In the genomic region with DNA sequence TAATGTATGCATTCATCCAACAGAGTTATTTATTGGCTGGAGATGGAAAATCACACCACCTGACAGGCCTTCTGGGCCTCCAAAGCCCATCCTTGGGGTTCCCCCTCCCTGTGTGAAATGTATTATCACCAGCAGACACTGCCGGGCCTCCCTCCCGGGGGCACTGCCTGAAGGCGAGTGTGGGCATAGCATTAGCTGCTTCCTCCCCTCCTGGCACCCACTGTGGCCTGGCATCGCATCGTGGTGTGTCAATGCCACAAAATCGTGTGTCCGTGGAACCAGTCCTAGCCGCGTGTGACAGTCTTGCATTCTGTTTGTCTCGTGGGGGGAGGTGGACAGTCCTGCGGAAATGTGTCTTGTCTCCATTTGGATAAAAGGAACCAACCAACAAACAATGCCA, we compare ENCODE assay signal across 25 cellular contexts. TPM values are rescaled to one million over a fixed set of nuclear protein-coding genes. Genes with fewer than 3 reads are reported as not detected.
A peak's percentile ranks its signal among the peaks of the same experiment; 100 is the strongest.
DNase-seq lines count a peak whose midpoint lies in the region; FAIRE-seq and TF ChIP-seq lines count a peak whose summit lies in the region.
"Had no signal": no experiment of that assay in that cellular context is flagged by ENCODE, and none has a peak within 500 bp of the region (broad histone marks: within the 10 kb centered on the region; RNA-seq: fewer than 3 reads in every experiment).

No MANE protein-coding gene starts in this region.

- no peaks in the 10 kb centered on the region for H4K20me1 ChIP-seq in endothelial cell of umbilical vein (replicated peaks; ENCODE audit: control insufficient read depth, extremely low read depth, insufficient read depth, low read length)

- no peak for DNase-seq in MCF 10A (ENCODE audit: unreplicated experiment)
- DNase-seq in breast epithelium (ENCODE audit: low spot score in 2 of 2) = no peak
- DNase-seq in activated T-helper 1 cell treated with anti-CD3 and anti-CD28 coated beads, Interleukin-12 subunit alpha, Interleukin-12 subunit beta, Interleukin-2, Interleukin-4 antibody, amounts not matched to agents 30 ng/mL and 10 ng/mL and 1 ng/mL, durations not matched to agents 14 hours and 24 hours and 36 hours (ENCODE audit: low spot score) = no peak
- DNase-seq in endothelial cell of umbilical vein (ENCODE audit: low read depth, low spot score) = no peak
- no peak for DNase-seq in NCI-H345 treated with DMSO at 0.1 percent for 48 hours (lab: John Stamatoyannopoulos, UW; ENCODE audit: unreplicated experiment)
- no peak for DNase-seq in transverse colon
- DNase-seq in NCI-H748 treated with DMSO at 0.1 percent for 48 hours (lab: John Stamatoyannopoulos, UW) = no peak
- DNase-seq: DND-41, KG1, NCI-H1092 treated with DMSO at 0.1 percent for 48 hours, NCI-H1436 treated with DMSO at 0.1 percent for 48 hours, NCI-H1930, NCI-H2227 treated with DMSO at 0.1 percent for 48 hours, NCI-H510A treated with DMSO at 0.1 percent for 48 hours, NCI-H774, OCI-M1, RPMI8226, SHP77 had no signal

- no peak for TF ChIP-seq EP300 in transverse colon (IDR thresholded peaks at IDR 0.05; ENCODE audit: low read depth)

- dilution Hi-C loops in endothelial cell of umbilical vein (cut with MboI; ENCODE audit: extremely low pct_ligation_motif_present, low sequenced_read_pairs) = no loop called here

- no peak overlapping the region for H3K27ac Mint-ChIP-seq in MCF 10A (ENCODE audit: low read depth, unreplicated experiment)
- peak overlapping the region; percentile 22 for H3K27ac Mint-ChIP-seq in activated T-helper 1 cell treated with anti-CD3 and anti-CD28 coated beads, Interleukin-12 subunit alpha, Interleukin-12 subunit beta, Interleukin-2, Interleukin-4 antibody, amounts not matched to agents 30 ng/mL and 10 ng/mL and 1 ng/mL, durations not matched to agents 14 hours and 24 hours and 36 hours
- H3K27ac Mint-ChIP-seq: B cell, GM23338 had no signal

- BruUV-seq in MCF 10A (replicated peaks; lab: Mats Ljungman, UMichigan) = TSS peak; percentile 92
- TSS peak; percentile 97 for BruUV-seq in endothelial cell of umbilical vein (replicated peaks; lab: Mats Ljungman, UMichigan)

- H3K36me3 ChIP-seq in breast epithelium = peaks cover 8% of the 10 kb centered on the region
- H3K36me3 ChIP-seq in endothelial cell of umbilical vein (ENCODE audit: control insufficient read depth in 2 of 2, extremely low read depth in 1 of 2, insufficient read depth in 2 of 2, low read length in 2 of 2) = peaks cover 6 to 14% of the 10 kb centered on the region in 2 experiments
- H3K36me3 ChIP-seq in transverse colon = peaks cover 0 to 15% (median 5%) of the 10 kb centered on the region in 4 donors

- no peaks in the 10 kb centered on the region for H3K9me1 ChIP-seq in endothelial cell of umbilical vein (replicated peaks; ENCODE audit: control insufficient read depth, extremely low read depth, insufficient read depth, low read length)

- H3K27me3 ChIP-seq in breast epithelium (no peaks in the 10 kb centered on the region), endothelial cell of umbilical vein (ENCODE audit: control insufficient read depth in 2 of 2, insufficient read depth in 2 of 2, low read length in 2 of 2) (no peaks in the 10 kb centered on the region), transverse colon (no peaks in the 10 kb centered on the region)

- H3K36me3 Mint-ChIP-seq in MCF 10A (ENCODE audit: insufficient read depth, unreplicated experiment) = peaks cover 61% of the 10 kb centered on the region
- H3K36me3 Mint-ChIP-seq in activated T-helper 1 cell treated with anti-CD3 and anti-CD28 coated beads, Interleukin-12 subunit alpha, Interleukin-12 subunit beta, Interleukin-2, Interleukin-4 antibody, amounts not matched to agents 30 ng/mL and 10 ng/mL and 1 ng/mL, durations not matched to agents 14 hours and 24 hours and 36 hours (ENCODE audit: low read depth) = peaks cover 41% of the 10 kb centered on the region

- 80 to 93% methylated on average over 2 to 11 of the region's 11 CpGs for WGBS in transverse colon (ENCODE audit: low coverage in 1 of 2), 2 donors

- TF ChIP-seq CTCF in MCF 10A (IDR thresholded peaks at IDR 0.05; ENCODE audit: unreplicated experiment) = no peak
- TF ChIP-seq CTCF in breast epithelium (IDR thresholded peaks at IDR 0.05) = no peak
- TF ChIP-seq CTCF in endothelial cell of umbilical vein (IDR thresholded peaks at IDR 0.05; ENCODE audit: extremely low read depth in 1 of 2, insufficient read depth in 1 of 2, low read depth in 1 of 2, low read length in 2 of 2) = no peak
- no peak for TF ChIP-seq CTCF in transverse colon (IDR thresholded peaks at IDR 0.05)

- H2AFZ ChIP-seq in endothelial cell of umbilical vein (ENCODE audit: low read depth, low read length) = no peak overlapping the region
- H2AFZ ChIP-seq: GM23338 had no signal

- H3K9me3 ChIP-seq in breast epithelium (no peaks in the 10 kb centered on the region), endothelial cell of umbilical vein (replicated peaks; ENCODE audit: control insufficient read depth, insufficient read depth, low read length) (no peaks in the 10 kb centered on the region), transverse colon (no peaks in the 10 kb centered on the region)
- H3K9me3 ChIP-seq: HAP-1 had no signal

- in situ Hi-C loops in transverse colon (cut with MboI; ENCODE audit: low pct_ligation_motif_present in 1 of 4, low pct_unique_long_range_greater_than_20kb in 1 of 4, low sequenced_read_pairs in 3 of 4) = loop anchor here in 3 of 4 donors (10.0 to 25.0 kb wide), 2 partner anchors 233 to 236 kb away; a partner anchor contains a TSS

- intact Hi-C loops in MCF 10A (cut with micrococcal nuclease) = no loop called here
- intact Hi-C loops in breast epithelium (cut with DNase I; ENCODE audit: low total_unique reads) = no loop called here
- intact Hi-C loops in activated T-helper 1 cell treated with anti-CD3 and anti-CD28 coated beads, Interleukin-12 subunit alpha, Interleukin-12 subunit beta, Interleukin-2, Interleukin-4 antibody, amounts not matched to agents 30 ng/mL and 10 ng/mL and 1 ng/mL, durations not matched to agents 14 hours and 24 hours and 36 hours (cut with micrococcal nuclease) = no loop called here
- intact Hi-C loops in endothelial cell of umbilical vein (cut with micrococcal nuclease) = no loop called here
- intact Hi-C loops in transverse colon (cut with DNase I; ENCODE audit: low total_unique reads) = no loop called here

- TF ChIP-seq POLR2A in breast epithelium (IDR thresholded peaks at IDR 0.05) (no peak), endothelial cell of umbilical vein (IDR thresholded peaks at IDR 0.05; ENCODE audit: low read depth, low read length) (no peak), transverse colon (IDR thresholded peaks at IDR 0.05) (no peak)

- no peak overlapping the region for H3K27ac ChIP-seq in breast epithelium
- no peak overlapping the region for H3K27ac ChIP-seq in endothelial cell of umbilical vein (ENCODE audit: insufficient read depth, low read depth, low read length)
- peak overlapping the region in 1 of 4 donors; percentile 19 for H3K27ac ChIP-seq in transverse colon
- H3K27ac ChIP-seq: HL-60 had no signal

- H3K27me3 Mint-ChIP-seq in MCF 10A (ENCODE audit: insufficient read depth, unreplicated experiment) = no peaks in the 10 kb centered on the region
- H3K27me3 Mint-ChIP-seq in activated T-helper 1 cell treated with anti-CD3 and anti-CD28 coated beads, Interleukin-12 subunit alpha, Interleukin-12 subunit beta, Interleukin-2, Interleukin-4 antibody, amounts not matched to agents 30 ng/mL and 10 ng/mL and 1 ng/mL, durations not matched to agents 14 hours and 24 hours and 36 hours (ENCODE audit: insufficient read depth) = no peaks in the 10 kb centered on the region
- H3K27me3 Mint-ChIP-seq: B cell had no signal

- no peaks in the 10 kb centered on the region for H3K9me3 Mint-ChIP-seq in MCF 10A (ENCODE audit: unreplicated experiment)
- no peaks in the 10 kb centered on the region for H3K9me3 Mint-ChIP-seq in activated T-helper 1 cell treated with anti-CD3 and anti-CD28 coated beads, Interleukin-12 subunit alpha, Interleukin-12 subunit beta, Interleukin-2, Interleukin-4 antibody, amounts not matched to agents 30 ng/mL and 10 ng/mL and 1 ng/mL, durations not matched to agents 14 hours and 24 hours and 36 hours
- H3K9me3 Mint-ChIP-seq: GM23338 had no signal

- no peak for FAIRE-seq in endothelial cell of umbilical vein (lab: Jason Lieb, UNC)
- FAIRE-seq: A204.1, GM12891, HepG2 had no signal

- H3K4me1 ChIP-seq in breast epithelium = no peaks in the 10 kb centered on the region
- no peaks in the 10 kb centered on the region for H3K4me1 ChIP-seq in endothelial cell of umbilical vein (ENCODE audit: control insufficient read depth, extremely low read depth, insufficient read depth, low read length)
- H3K4me1 ChIP-seq in transverse colon = peaks cover 0 to 25% (median 2%) of the 10 kb centered on the region in 4 donors
- H3K4me1 ChIP-seq: HAP-1 had no signal

- CTCF ChIA-PET in MCF 10A (lab: Yijun Ruan, JAX) = no interaction called here
- CTCF ChIA-PET in endothelial cell of umbilical vein (lab: Charles Lee) = no interaction called here

- peaks cover 5% of the 10 kb centered on the region for H3K4me1 Mint-ChIP-seq in MCF 10A (ENCODE audit: insufficient read depth, unreplicated experiment)
- H3K4me1 Mint-ChIP-seq in activated T-helper 1 cell treated with anti-CD3 and anti-CD28 coated beads, Interleukin-12 subunit alpha, Interleukin-12 subunit beta, Interleukin-2, Interleukin-4 antibody, amounts not matched to agents 30 ng/mL and 10 ng/mL and 1 ng/mL, durations not matched to agents 14 hours and 24 hours and 36 hours (ENCODE audit: low read depth) = no peaks in the 10 kb centered on the region
- H3K4me1 Mint-ChIP-seq: B cell had no signal

- H3K4me3 Mint-ChIP-seq in MCF 10A (ENCODE audit: unreplicated experiment) = no peak overlapping the region
- H3K4me3 Mint-ChIP-seq in activated T-helper 1 cell treated with anti-CD3 and anti-CD28 coated beads, Interleukin-12 subunit alpha, Interleukin-12 subunit beta, Interleukin-2, Interleukin-4 antibody, amounts not matched to agents 30 ng/mL and 10 ng/mL and 1 ng/mL, durations not matched to agents 14 hours and 24 hours and 36 hours = no peak overlapping the region
- H3K4me3 Mint-ChIP-seq: B cell, GM23338 had no signal

- POLR2A ChIA-PET in MCF 10A (lab: Yijun Ruan, JAX) (interaction anchor here (0.6 kb wide), 1 partner anchor 999 kb away, joined by 5 read pairs; no protein-coding TSS in a partner anchor), endothelial cell of umbilical vein (lab: Charles Lee) (no interaction called here)

- no peak overlapping the region for H3K4me2 ChIP-seq in endothelial cell of umbilical vein (ENCODE audit: insufficient read depth, low read length)
- H3K4me2 ChIP-seq: GM23338 had no signal

- H3K4me3 ChIP-seq in breast epithelium (no peak overlapping the region), endothelial cell of umbilical vein (replicated peaks in 1 of 3; ENCODE audit: insufficient read depth in 1 of 3, low read depth in 1 of 3, low read length in 3 of 3) (no peak overlapping the region), transverse colon (no peak overlapping the region)
- H3K4me3 ChIP-seq: GM23338, HAP-1 had no signal

- no peak overlapping the region for H3K9ac ChIP-seq in endothelial cell of umbilical vein (replicated peaks; ENCODE audit: extremely low read depth, insufficient read depth, low read length)

- no peaks in the 10 kb centered on the region for H3K79me2 ChIP-seq in endothelial cell of umbilical vein (ENCODE audit: control insufficient read depth, insufficient read depth, low read length)

RNA-seq across cellular contexts. Expression of a gene that starts 15.3 kb away (rescaled TPM):
- total RNA-seq in MCF 10A (2022) = not detected in 2 replicates
- total RNA-seq in breast epithelium = 1 to 10 TPM in 1 of 3 donors, under 1 TPM in 2; 0.66 to 3.2 (median 0.73) TPM
- not detected in 2 replicates for total RNA-seq in activated T-helper 1 cell treated with anti-CD3 and anti-CD28 coated beads, Interleukin-12 subunit alpha, Interleukin-12 subunit beta, Interleukin-2, Interleukin-4 antibody, amounts not matched to agents 30 ng/mL and 10 ng/mL and 1 ng/mL, durations not matched to agents 14 hours and 24 hours and 36 hours
- total RNA-seq in endothelial cell of umbilical vein = not detected in 2 replicates
- 0.19 and 0.22 TPM in 2 replicates for polyA plus RNA-seq in endothelial cell of umbilical vein
- polyA plus RNA-seq in endothelial cell of umbilical vein (2011; cell fraction: cytosol; rRNA removed) = 0.14 and 0.20 TPM in 2 replicates
- 0.11 TPM in 1 of 2 replicates, not detected in the other for polyA plus RNA-seq in endothelial cell of umbilical vein (2011; cell fraction: nucleus; rRNA removed)
- 0.11 and 0.24 TPM in 2 replicates for polyA plus RNA-seq in endothelial cell of umbilical vein (2012)
- polyA minus RNA-seq in endothelial cell of umbilical vein = 0.21 TPM in 1 of 2 replicates, not detected in the other
- polyA minus RNA-seq in endothelial cell of umbilical vein (2011; cell fraction: cytosol; rRNA and poly(A)+ RNA removed) = not detected
- polyA minus RNA-seq in endothelial cell of umbilical vein (2011; cell fraction: nucleus; rRNA and poly(A)+ RNA removed) = not detected in 2 replicates
- 100 to 1,000 TPM in 2 of 4 donors, 10 to 100 TPM in 2; 18.9 to 241 (median 78.9) TPM for total RNA-seq in transverse colon
- total RNA-seq: B cell, GM23338, HepG2 had no signal
- polyA plus RNA-seq: GM23338 had no signal

RNA-seq across cellular contexts. Expression of a gene that starts 49.8 kb away (rescaled TPM):
- 0.52 and 0.54 TPM in 2 replicates for total RNA-seq in MCF 10A (2022)
- 10 to 100 TPM; 53.3 to 89.5 (median 65.0) TPM for total RNA-seq in breast epithelium
- 1.6 and 2.7 TPM in 2 replicates for total RNA-seq in activated T-helper 1 cell treated with anti-CD3 and anti-CD28 coated beads, Interleukin-12 subunit alpha, Interleukin-12 subunit beta, Interleukin-2, Interleukin-4 antibody, amounts not matched to agents 30 ng/mL and 10 ng/mL and 1 ng/mL, durations not matched to agents 14 hours and 24 hours and 36 hours
- total RNA-seq in endothelial cell of umbilical vein = 78.4 and 100 TPM in 2 replicates
- polyA plus RNA-seq in endothelial cell of umbilical vein = 166 and 189 TPM in 2 replicates
- 105 and 118 TPM in 2 replicates for polyA plus RNA-seq in endothelial cell of umbilical vein (2011; cell fraction: cytosol; rRNA removed)
- polyA plus RNA-seq in endothelial cell of umbilical vein (2011; cell fraction: nucleus; rRNA removed) = 69.7 and 75.3 TPM in 2 replicates
- polyA plus RNA-seq in endothelial cell of umbilical vein (2012) = 50.5 and 94.9 TPM in 2 replicates
- 120 and 174 TPM in 2 replicates for polyA minus RNA-seq in endothelial cell of umbilical vein
- polyA minus RNA-seq in endothelial cell of umbilical vein (2011; cell fraction: cytosol; rRNA and poly(A)+ RNA removed) = 10.7 TPM
- 50.8 and 57.3 TPM in 2 replicates for polyA minus RNA-seq in endothelial cell of umbilical vein (2011; cell fraction: nucleus; rRNA and poly(A)+ RNA removed)
- 100 to 1,000 TPM in 3 of 4 donors, 10 to 100 TPM in 1; 97.7 to 152 (median 148) TPM for total RNA-seq in transverse colon

Comparison
In these comparisons a context has a peak if more than half of its experiments do, and no peak if none do; other contexts are left out.
1. RNA of a gene that starts 49.8 kb away (total RNA-seq): 97.7 to 152 TPM in transverse colon, 78.4 to 100 TPM in endothelial cell of umbilical vein and 53.3 to 89.5 TPM in breast epithelium; 1.6 to 2.7 TPM in activated T-helper 1 cell treated with anti-CD3 and anti-CD28 coated beads, Interleukin-12 subunit alpha, Interleukin-12 subunit beta, Interleukin-2, Interleukin-4 antibody, amounts not matched to agents 30 ng/mL and 10 ng/mL and 1 ng/mL, durations not matched to agents 14 hours and 24 hours and 36 hours and 0.52 to 0.54 TPM in MCF 10A; every median in the first group is over 10 times any median in the second.
2. RNA of a gene that starts 15.3 kb away (total RNA-seq): 18.9 to 241 TPM in transverse colon; 0.66 to 3.2 TPM in breast epithelium, not detected in endothelial cell of umbilical vein, not detected in activated T-helper 1 cell treated with anti-CD3 and anti-CD28 coated beads, Interleukin-12 subunit alpha, Interleukin-12 subunit beta, Interleukin-2, Interleukin-4 antibody, amounts not matched to agents 30 ng/mL and 10 ng/mL and 1 ng/mL, durations not matched to agents 14 hours and 24 hours and 36 hours and not detected in MCF 10A; every median in the first group is over 4 times any median in the second.